8 cellular contexts compared by ENCODE assay signal in genomic region chr9:20552874-20553624, GRCh38.
DNase-seq lines count a peak whose midpoint lies in the region; ATAC-seq, FAIRE-seq and TF ChIP-seq lines count a peak whose summit lies in the region.

No MANE protein-coding gene starts in this region.

- H3K27me3 ChIP-seq in bronchial epithelial cell (ENCODE audit: control insufficient read depth, insufficient read depth, low read length) = no peaks in the 10 kb centered on the region

- no peaks in the 10 kb centered on the region for H3K36me3 ChIP-seq in bronchial epithelial cell (ENCODE audit: control insufficient read depth, insufficient read depth, low read length)

- DNase-seq in bronchial epithelial cell (ENCODE audit: low read depth) = peak; percentile 51
- no peak for DNase-seq in retinal pigment epithelial cell (ENCODE audit: low read depth)
- DNase-seq in NCI-H2107 (lab: John Stamatoyannopoulos, UW) = no peak
- DNase-seq in GDM1 (lab: John Stamatoyannopoulos, UW) = no peak
- DNase-seq in NCI-H2196 (lab: John Stamatoyannopoulos, UW; ENCODE audit: unreplicated experiment) = no peak
- no peak for DNase-seq in activated CD4-positive, alpha-beta T cell treated with anti-CD3 and anti-CD28 coated beads for 4 hours

- FAIRE-seq in bronchial epithelial cell (lab: Jason Lieb, UNC) = no peak

- TF ChIP-seq CTCF in bronchial epithelial cell (IDR thresholded peaks at IDR 0.05; ENCODE audit: insufficient read depth, low read length, severe bottlenecking) (no peak), retinal pigment epithelial cell (conservative IDR thresholded peaks at IDR 0.05; ENCODE audit: low read depth, low read length) (peak; percentile 16)

- peak; percentile 18 for ATAC-seq in GM18861 (IDR thresholded peaks at IDR 0.05; ENCODE audit: unreplicated experiment)
- peak; percentile 51 for ATAC-seq in HG03432 (IDR thresholded peaks at IDR 0.05; ENCODE audit: unreplicated experiment)

- no peak overlapping the region for H3K4me3 ChIP-seq in bronchial epithelial cell (ENCODE audit: low read depth, low read length)
- no peak overlapping the region for H3K4me3 ChIP-seq in retinal pigment epithelial cell (ENCODE audit: low read length)
